In genomic region chr2:20728114-20728758, GRCh38 we compare ENCODE assay signal across 1 cellular context.
TF ChIP-seq lines count a peak whose summit lies in the region.

No MANE protein-coding gene starts in this region.

TF ChIP-seq in HepG2, 621 proteins besides CTCF, POLR2A, EP300 and RAD21 (continued from another document and continues in another):
- TF ChIP-seq, protein P1, sequence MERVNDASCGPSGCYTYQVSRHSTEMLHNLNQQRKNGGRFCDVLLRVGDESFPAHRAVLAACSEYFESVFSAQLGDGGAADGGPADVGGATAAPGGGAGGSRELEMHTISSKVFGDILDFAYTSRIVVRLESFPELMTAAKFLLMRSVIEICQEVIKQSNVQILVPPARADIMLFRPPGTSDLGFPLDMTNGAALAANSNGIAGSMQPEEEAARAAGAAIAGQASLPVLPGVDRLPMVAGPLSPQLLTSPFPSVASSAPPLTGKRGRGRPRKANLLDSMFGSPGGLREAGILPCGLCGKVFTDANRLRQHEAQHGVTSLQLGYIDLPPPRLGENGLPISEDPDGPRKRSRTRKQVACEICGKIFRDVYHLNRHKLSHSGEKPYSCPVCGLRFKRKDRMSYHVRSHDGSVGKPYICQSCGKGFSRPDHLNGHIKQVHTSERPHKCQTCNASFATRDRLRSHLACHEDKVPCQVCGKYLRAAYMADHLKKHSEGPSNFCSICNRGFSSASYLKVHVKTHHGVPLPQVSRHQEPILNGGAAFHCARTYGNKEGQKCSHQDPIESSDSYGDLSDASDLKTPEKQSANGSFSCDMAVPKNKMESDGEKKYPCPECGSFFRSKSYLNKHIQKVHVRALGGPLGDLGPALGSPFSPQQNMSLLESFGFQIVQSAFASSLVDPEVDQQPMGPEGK (CRISPR knock-in tag; IDR thresholded peaks at IDR 0.05): peak; percentile 98
- TF ChIP-seq RFXANK (CRISPR knock-in tag; IDR thresholded peaks at IDR 0.05) (peak; percentile 59; the same call in 1 of the 2 replicates), KMT2B (CRISPR knock-in tag; IDR thresholded peaks at IDR 0.05) (peak; percentile 70; the same call in 1 of the 2 replicates), ATF2 (CRISPR knock-in tag; IDR thresholded peaks at IDR 0.05) (peak; percentile 95), MEF2D (CRISPR knock-in tag; IDR thresholded peaks at IDR 0.05) (peak; percentile 91), SRSF1 (optimal IDR thresholded peaks at IDR 0.05; ENCODE audit: low read depth, low read length) (no peak), ARNTL (CRISPR knock-in tag; IDR thresholded peaks at IDR 0.05) (peak; percentile 81; the same call in 1 of the 2 replicates), ZNF44 (CRISPR knock-in tag; IDR thresholded peaks at IDR 0.05) (no peak), LCORL (IDR thresholded peaks at IDR 0.05) (0 out of 2 replicates have a peak, but pooled peaks have one; percentile 29), LCORL (CRISPR knock-in tag; IDR thresholded peaks at IDR 0.05) (peak; percentile 92), ZNF232 (CRISPR knock-in tag; IDR thresholded peaks at IDR 0.05; ENCODE audit: borderline replicate concordance) (peak; percentile 55; the same call in 1 of the 2 replicates), ZNF362 (CRISPR knock-in tag; IDR thresholded peaks at IDR 0.05; ENCODE audit: borderline replicate concordance) (0 out of 2 replicates have a peak, but pooled peaks have one; percentile 44), SETDB1 (CRISPR knock-in tag; IDR thresholded peaks at IDR 0.05; ENCODE audit: borderline replicate concordance) (0 out of 2 replicates have a peak, but pooled peaks have one; percentile 24), MEIS2 (CRISPR knock-in tag; IDR thresholded peaks at IDR 0.05) (0 out of 2 replicates have a peak, but pooled peaks have one; percentile 53), ZNF138 (CRISPR knock-in tag; IDR thresholded peaks at IDR 0.05; ENCODE audit: low read depth) (no peak), XRCC5 (optimal IDR thresholded peaks at IDR 0.05; ENCODE audit: low read length) (peak; percentile 90), TP53 (CRISPR knock-in tag; conservative IDR thresholded peaks at IDR 0.05) (no peak), ZNF687 (CRISPR knock-in tag; IDR thresholded peaks at IDR 0.05) (no peak), ZNF720 (CRISPR knock-in tag; IDR thresholded peaks at IDR 0.05) (no peak), ATF1 (CRISPR knock-in tag; IDR thresholded peaks at IDR 0.05) (no peak; the same call in 1 of the 2 replicates), ZNF543 (CRISPR knock-in tag; IDR thresholded peaks at IDR 0.05) (peak; percentile 83; the same call in 1 of the 2 replicates), ZNF784 (CRISPR knock-in tag; IDR thresholded peaks at IDR 0.05; ENCODE audit: borderline replicate concordance) (peak; percentile 64; the same call in 1 of the 2 replicates), ZSCAN22 (CRISPR knock-in tag; IDR thresholded peaks at IDR 0.05) (peak; percentile 33; the same call in 1 of the 2 replicates), SMC3 (IDR thresholded peaks at IDR 0.05; ENCODE audit: low read length) (no peak), ZNF598 (CRISPR knock-in tag; IDR thresholded peaks at IDR 0.05; ENCODE audit: borderline replicate concordance) (no peak), ZNF510 (CRISPR knock-in tag; IDR thresholded peaks at IDR 0.05; ENCODE audit: low read depth) (peak; percentile 84; the same call in 1 of the 2 replicates)
- TF ChIP-seq, protein P2, sequence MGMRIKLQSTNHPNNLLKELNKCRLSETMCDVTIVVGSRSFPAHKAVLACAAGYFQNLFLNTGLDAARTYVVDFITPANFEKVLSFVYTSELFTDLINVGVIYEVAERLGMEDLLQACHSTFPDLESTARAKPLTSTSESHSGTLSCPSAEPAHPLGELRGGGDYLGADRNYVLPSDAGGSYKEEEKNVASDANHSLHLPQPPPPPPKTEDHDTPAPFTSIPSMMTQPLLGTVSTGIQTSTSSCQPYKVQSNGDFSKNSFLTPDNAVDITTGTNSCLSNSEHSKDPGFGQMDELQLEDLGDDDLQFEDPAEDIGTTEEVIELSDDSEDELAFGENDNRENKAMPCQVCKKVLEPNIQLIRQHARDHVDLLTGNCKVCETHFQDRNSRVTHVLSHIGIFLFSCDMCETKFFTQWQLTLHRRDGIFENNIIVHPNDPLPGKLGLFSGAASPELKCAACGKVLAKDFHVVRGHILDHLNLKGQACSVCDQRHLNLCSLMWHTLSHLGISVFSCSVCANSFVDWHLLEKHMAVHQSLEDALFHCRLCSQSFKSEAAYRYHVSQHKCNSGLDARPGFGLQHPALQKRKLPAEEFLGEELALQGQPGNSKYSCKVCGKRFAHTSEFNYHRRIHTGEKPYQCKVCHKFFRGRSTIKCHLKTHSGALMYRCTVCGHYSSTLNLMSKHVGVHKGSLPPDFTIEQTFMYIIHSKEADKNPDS (CRISPR knock-in tag; IDR thresholded peaks at IDR 0.05): peak; percentile 74; the same call in 1 of the 2 replicates
- TF ChIP-seq, protein P3, sequence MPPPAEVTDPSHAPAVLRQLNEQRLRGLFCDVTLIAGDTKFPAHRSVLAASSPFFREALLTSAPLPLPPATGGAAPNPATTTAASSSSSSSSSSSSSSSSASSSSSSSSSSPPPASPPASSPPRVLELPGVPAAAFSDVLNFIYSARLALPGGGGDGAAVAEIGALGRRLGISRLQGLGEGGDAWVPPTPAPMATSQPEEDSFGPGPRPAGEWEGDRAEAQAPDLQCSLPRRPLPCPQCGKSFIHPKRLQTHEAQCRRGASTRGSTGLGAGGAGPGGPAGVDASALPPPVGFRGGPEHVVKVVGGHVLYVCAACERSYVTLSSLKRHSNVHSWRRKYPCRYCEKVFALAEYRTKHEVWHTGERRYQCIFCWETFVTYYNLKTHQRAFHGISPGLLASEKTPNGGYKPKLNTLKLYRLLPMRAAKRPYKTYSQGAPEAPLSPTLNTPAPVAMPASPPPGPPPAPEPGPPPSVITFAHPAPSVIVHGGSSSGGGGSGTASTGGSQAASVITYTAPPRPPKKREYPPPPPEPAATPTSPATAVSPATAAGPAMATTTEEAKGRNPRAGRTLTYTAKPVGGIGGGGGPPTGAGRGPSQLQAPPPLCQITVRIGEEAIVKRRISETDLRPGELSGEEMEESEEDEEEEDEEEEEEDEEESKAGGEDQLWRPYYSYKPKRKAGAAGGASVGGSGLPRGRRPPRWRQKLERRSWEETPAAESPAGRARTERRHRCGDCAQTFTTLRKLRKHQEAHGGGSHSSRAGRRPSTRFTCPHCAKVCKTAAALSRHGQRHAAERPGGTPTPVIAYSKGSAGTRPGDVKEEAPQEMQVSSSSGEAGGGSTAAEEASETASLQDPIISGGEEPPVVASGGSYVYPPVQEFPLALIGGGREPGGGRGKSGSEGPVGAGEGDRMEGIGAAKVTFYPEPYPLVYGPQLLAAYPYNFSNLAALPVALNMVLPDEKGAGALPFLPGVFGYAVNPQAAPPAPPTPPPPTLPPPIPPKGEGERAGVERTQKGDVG (CRISPR knock-in tag; IDR thresholded peaks at IDR 0.05; ENCODE audit: borderline replicate concordance): no peak
- TF ChIP-seq, protein P4, sequence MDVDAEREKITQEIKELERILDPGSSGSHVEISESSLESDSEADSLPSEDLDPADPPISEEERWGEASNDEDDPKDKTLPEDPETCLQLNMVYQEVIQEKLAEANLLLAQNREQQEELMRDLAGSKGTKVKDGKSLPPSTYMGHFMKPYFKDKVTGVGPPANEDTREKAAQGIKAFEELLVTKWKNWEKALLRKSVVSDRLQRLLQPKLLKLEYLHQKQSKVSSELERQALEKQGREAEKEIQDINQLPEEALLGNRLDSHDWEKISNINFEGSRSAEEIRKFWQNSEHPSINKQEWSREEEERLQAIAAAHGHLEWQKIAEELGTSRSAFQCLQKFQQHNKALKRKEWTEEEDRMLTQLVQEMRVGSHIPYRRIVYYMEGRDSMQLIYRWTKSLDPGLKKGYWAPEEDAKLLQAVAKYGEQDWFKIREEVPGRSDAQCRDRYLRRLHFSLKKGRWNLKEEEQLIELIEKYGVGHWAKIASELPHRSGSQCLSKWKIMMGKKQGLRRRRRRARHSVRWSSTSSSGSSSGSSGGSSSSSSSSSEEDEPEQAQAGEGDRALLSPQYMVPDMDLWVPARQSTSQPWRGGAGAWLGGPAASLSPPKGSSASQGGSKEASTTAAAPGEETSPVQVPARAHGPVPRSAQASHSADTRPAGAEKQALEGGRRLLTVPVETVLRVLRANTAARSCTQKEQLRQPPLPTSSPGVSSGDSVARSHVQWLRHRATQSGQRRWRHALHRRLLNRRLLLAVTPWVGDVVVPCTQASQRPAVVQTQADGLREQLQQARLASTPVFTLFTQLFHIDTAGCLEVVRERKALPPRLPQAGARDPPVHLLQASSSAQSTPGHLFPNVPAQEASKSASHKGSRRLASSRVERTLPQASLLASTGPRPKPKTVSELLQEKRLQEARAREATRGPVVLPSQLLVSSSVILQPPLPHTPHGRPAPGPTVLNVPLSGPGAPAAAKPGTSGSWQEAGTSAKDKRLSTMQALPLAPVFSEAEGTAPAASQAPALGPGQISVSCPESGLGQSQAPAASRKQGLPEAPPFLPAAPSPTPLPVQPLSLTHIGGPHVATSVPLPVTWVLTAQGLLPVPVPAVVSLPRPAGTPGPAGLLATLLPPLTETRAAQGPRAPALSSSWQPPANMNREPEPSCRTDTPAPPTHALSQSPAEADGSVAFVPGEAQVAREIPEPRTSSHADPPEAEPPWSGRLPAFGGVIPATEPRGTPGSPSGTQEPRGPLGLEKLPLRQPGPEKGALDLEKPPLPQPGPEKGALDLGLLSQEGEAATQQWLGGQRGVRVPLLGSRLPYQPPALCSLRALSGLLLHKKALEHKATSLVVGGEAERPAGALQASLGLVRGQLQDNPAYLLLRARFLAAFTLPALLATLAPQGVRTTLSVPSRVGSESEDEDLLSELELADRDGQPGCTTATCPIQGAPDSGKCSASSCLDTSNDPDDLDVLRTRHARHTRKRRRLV (CRISPR knock-in tag; IDR thresholded peaks at IDR 0.05): peak; percentile 68; the same call in 1 of the 2 replicates
- TF ChIP-seq, protein P5, sequence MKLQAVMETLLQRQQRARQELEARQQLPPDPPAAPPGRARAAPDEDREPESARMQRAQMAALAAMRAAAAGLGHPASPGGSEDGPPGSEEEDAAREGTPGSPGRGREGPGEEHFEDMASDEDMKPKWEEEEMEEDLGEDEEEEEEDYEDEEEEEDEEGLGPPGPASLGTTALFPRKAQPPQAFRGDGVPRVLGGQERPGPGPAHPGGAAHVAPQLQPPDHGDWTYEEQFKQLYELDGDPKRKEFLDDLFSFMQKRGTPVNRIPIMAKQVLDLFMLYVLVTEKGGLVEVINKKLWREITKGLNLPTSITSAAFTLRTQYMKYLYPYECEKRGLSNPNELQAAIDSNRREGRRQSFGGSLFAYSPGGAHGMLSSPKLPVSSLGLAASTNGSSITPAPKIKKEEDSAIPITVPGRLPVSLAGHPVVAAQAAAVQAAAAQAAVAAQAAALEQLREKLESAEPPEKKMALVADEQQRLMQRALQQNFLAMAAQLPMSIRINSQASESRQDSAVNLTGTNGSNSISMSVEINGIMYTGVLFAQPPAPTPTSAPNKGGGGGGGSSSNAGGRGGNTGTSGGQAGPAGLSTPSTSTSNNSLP (IDR thresholded peaks at IDR 0.05; ENCODE audit: low read depth, low read length): peak; percentile 66
- TF ChIP-seq, protein P6, sequence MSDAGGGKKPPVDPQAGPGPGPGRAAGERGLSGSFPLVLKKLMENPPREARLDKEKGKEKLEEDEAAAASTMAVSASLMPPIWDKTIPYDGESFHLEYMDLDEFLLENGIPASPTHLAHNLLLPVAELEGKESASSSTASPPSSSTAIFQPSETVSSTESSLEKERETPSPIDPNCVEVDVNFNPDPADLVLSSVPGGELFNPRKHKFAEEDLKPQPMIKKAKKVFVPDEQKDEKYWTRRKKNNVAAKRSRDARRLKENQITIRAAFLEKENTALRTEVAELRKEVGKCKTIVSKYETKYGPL (CRISPR knock-in tag; IDR thresholded peaks at IDR 0.05): peak; percentile 62; the same call in 1 of the 2 replicates
